In the genomic region with DNA sequence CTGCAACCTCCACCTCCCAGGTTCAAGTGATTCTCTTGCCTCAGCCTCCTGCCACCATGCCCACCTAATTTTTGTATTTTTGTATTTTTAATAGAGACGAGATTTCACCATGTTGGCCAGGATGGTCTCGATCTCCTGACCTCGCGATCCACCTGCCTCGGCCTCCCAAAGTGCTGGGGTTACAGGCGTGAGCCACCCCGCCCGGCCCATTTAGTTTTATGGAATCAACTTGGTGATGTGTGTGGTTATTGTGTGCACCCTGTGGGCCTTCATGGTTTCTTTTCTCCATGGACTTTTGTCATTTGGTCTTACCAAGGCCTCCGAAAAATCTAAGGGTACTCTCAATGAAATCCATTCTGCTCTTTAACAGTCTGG, we compare ENCODE assay signal across 1 cellular context. TPM values are rescaled to one million over a fixed set of nuclear protein-coding genes. Genes with fewer than 3 reads are reported as not detected.
"Had no signal": no experiment of that assay in that cellular context is flagged by ENCODE, and none has a peak within 500 bp of the region (broad histone marks: within the 10 kb centered on the region; RNA-seq: fewer than 3 reads in every experiment).

No MANE protein-coding gene starts in this region.

RNA-seq across cellular contexts. Expression of a gene that starts 47.5 kb away (rescaled TPM):
- total RNA-seq: ascending aorta had no signal
